ENCODE assay signal across 1 cellular context in the genomic region with DNA sequence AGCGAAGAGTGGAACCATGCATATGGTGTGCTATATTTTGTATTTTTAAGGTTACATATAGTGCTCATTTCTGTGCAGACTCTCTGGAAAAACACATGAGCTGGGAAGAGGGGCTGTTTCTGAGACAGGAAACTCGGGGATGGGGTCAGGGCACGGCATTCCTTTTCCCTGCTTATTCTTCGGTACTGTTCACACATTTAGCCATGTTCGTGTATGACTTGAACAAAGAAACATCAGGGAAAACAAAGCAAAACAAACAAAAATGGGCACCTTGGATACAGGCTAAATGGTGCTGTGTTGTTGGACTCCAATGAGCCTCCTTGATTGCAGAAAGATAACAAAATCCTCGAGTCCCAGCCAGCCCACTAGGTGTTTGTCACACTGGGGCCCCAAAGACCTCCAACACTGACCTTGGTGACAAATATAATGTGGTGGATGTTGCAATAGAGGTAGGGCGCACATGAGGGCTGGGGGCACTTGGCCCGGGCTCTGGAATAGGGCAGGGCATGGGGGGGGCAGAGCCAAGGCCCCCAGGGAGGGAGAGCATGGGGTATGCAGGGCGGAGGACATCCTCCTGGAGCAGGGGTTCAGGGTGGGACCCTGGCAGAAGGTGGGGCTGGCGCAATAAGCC.
TF ChIP-seq lines count a peak whose summit lies in the region.

No MANE protein-coding gene starts in this region.

TF ChIP-seq in HepG2, 621 proteins besides CTCF, POLR2A, EP300 and RAD21 (continued from another document and continues in another):
- TF ChIP-seq ZBED4 (CRISPR knock-in tag; IDR thresholded peaks at IDR 0.05; ENCODE audit: borderline replicate concordance) (no peak), KLF11 (CRISPR knock-in tag; IDR thresholded peaks at IDR 0.05) (peak; percentile 77; the same call in 1 of the 2 replicates), ZSCAN12 (CRISPR knock-in tag; IDR thresholded peaks at IDR 0.05) (no peak), ISX (CRISPR knock-in tag; conservative IDR thresholded peaks at IDR 0.05) (no peak), PCBP2 (optimal IDR thresholded peaks at IDR 0.05; ENCODE audit: low read depth, low read length, poor library complexity, severe bottlenecking) (no peak), ZNF30 (CRISPR knock-in tag; IDR thresholded peaks at IDR 0.05) (no peak), NFIC (IDR thresholded peaks at IDR 0.05; ENCODE audit: low read length) (no peak), GATAD2A (CRISPR knock-in tag; IDR thresholded peaks at IDR 0.05) (peak; percentile 89), FOSL2 (CRISPR knock-in tag; IDR thresholded peaks at IDR 0.05) (peak; percentile 66), DNMT1 (CRISPR knock-in tag; IDR thresholded peaks at IDR 0.05) (no peak), SYNCRIP (IDR thresholded peaks at IDR 0.05; ENCODE audit: insufficient read depth, low read depth, low read length) (no peak), TFDP2 (CRISPR knock-in tag; IDR thresholded peaks at IDR 0.05) (no peak), ZNF615 (CRISPR knock-in tag; IDR thresholded peaks at IDR 0.05; ENCODE audit: borderline replicate concordance) (no peak), NR0B2 (CRISPR knock-in tag; IDR thresholded peaks at IDR 0.05) (no peak), MAFF (IDR thresholded peaks at IDR 0.05; ENCODE audit: low read depth, low read length) (no peak), MAX (IDR thresholded peaks at IDR 0.05) (0 out of 2 replicates have a peak, but pooled peaks have one; percentile 33), HOXD1 (CRISPR knock-in tag; IDR thresholded peaks at IDR 0.05) (no peak), KLF6 (CRISPR knock-in tag; IDR thresholded peaks at IDR 0.05) (0 out of 2 replicates have a peak, but pooled peaks have one; percentile 47), ZKSCAN1 (IDR thresholded peaks at IDR 0.05; ENCODE audit: low read length) (no peak), ZNF557 (CRISPR knock-in tag; IDR thresholded peaks at IDR 0.05) (no peak), BCLAF1 (IDR thresholded peaks at IDR 0.05) (no peak), SRY (CRISPR knock-in tag; IDR thresholded peaks at IDR 0.05) (no peak), HHEX (CRISPR knock-in tag; IDR thresholded peaks at IDR 0.05) (peak; percentile 80), HOXA7 (CRISPR knock-in tag; IDR thresholded peaks at IDR 0.05) (no peak), NAIF1 (CRISPR knock-in tag; IDR thresholded peaks at IDR 0.05; ENCODE audit: borderline replicate concordance) (no peak), ZNF232 (CRISPR knock-in tag; IDR thresholded peaks at IDR 0.05; ENCODE audit: borderline replicate concordance) (0 out of 2 replicates have a peak, but pooled peaks have one; percentile 22), NFATC3 (CRISPR knock-in tag; IDR thresholded peaks at IDR 0.05) (no peak), ZKSCAN5 (CRISPR knock-in tag; IDR thresholded peaks at IDR 0.05) (no peak)
- TF ChIP-seq, protein P1, sequence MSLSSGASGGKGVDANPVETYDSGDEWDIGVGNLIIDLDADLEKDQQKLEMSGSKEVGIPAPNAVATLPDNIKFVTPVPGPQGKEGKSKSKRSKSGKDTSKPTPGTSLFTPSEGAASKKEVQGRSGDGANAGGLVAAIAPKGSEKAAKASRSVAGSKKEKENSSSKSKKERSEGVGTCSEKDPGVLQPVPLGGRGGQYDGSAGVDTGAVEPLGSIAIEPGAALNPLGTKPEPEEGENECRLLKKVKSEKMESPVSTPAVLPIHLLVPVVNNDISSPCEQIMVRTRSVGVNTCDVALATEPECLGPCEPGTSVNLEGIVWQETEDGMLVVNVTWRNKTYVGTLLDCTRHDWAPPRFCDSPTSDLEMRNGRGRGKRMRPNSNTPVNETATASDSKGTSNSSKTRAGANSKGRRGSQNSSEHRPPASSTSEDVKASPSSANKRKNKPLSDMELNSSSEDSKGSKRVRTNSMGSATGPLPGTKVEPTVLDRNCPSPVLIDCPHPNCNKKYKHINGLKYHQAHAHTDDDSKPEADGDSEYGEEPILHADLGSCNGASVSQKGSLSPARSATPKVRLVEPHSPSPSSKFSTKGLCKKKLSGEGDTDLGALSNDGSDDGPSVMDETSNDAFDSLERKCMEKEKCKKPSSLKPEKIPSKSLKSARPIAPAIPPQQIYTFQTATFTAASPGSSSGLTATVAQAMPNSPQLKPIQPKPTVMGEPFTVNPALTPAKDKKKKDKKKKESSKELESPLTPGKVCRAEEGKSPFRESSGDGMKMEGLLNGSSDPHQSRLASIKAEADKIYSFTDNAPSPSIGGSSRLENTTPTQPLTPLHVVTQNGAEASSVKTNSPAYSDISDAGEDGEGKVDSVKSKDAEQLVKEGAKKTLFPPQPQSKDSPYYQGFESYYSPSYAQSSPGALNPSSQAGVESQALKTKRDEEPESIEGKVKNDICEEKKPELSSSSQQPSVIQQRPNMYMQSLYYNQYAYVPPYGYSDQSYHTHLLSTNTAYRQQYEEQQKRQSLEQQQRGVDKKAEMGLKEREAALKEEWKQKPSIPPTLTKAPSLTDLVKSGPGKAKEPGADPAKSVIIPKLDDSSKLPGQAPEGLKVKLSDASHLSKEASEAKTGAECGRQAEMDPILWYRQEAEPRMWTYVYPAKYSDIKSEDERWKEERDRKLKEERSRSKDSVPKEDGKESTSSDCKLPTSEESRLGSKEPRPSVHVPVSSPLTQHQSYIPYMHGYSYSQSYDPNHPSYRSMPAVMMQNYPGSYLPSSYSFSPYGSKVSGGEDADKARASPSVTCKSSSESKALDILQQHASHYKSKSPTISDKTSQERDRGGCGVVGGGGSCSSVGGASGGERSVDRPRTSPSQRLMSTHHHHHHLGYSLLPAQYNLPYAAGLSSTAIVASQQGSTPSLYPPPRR (CRISPR knock-in tag; IDR thresholded peaks at IDR 0.05; ENCODE audit: borderline replicate concordance): peak; percentile 79
- TF ChIP-seq, protein P2, sequence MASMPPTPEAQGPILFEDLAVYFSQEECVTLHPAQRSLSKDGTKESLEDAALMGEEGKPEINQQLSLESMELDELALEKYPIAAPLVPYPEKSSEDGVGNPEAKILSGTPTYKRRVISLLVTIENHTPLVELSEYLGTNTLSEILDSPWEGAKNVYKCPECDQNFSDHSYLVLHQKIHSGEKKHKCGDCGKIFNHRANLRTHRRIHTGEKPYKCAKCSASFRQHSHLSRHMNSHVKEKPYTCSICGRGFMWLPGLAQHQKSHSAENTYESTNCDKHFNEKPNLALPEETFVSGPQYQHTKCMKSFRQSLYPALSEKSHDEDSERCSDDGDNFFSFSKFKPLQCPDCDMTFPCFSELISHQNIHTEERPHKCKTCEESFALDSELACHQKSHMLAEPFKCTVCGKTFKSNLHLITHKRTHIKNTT (CRISPR knock-in tag; IDR thresholded peaks at IDR 0.05): no peak
- TF ChIP-seq, protein P3, sequence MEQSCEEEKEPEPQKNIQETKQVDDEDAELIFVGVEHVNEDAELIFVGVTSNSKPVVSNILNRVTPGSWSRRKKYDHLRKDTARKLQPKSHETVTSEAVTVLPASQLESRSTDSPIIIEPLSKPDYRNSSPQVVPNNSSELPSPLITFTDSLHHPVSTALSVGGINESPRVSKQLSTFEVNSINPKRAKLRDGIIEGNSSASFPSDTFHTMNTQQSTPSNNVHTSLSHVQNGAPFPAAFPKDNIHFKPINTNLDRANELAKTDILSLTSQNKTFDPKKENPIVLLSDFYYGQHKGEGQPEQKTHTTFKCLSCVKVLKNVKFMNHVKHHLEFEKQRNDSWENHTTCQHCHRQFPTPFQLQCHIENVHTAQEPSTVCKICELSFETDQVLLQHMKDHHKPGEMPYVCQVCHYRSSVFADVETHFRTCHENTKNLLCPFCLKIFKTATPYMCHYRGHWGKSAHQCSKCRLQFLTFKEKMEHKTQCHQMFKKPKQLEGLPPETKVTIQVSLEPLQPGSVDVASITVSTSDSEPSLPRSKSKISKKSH (CRISPR knock-in tag; IDR thresholded peaks at IDR 0.05; ENCODE audit: borderline replicate concordance): no peak
- TF ChIP-seq, protein P4, sequence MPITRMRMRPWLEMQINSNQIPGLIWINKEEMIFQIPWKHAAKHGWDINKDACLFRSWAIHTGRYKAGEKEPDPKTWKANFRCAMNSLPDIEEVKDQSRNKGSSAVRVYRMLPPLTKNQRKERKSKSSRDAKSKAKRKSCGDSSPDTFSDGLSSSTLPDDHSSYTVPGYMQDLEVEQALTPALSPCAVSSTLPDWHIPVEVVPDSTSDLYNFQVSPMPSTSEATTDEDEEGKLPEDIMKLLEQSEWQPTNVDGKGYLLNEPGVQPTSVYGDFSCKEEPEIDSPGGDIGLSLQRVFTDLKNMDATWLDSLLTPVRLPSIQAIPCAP (CRISPR knock-in tag; IDR thresholded peaks at IDR 0.05; ENCODE audit: low read depth): no peak
- TF ChIP-seq, protein P5, sequence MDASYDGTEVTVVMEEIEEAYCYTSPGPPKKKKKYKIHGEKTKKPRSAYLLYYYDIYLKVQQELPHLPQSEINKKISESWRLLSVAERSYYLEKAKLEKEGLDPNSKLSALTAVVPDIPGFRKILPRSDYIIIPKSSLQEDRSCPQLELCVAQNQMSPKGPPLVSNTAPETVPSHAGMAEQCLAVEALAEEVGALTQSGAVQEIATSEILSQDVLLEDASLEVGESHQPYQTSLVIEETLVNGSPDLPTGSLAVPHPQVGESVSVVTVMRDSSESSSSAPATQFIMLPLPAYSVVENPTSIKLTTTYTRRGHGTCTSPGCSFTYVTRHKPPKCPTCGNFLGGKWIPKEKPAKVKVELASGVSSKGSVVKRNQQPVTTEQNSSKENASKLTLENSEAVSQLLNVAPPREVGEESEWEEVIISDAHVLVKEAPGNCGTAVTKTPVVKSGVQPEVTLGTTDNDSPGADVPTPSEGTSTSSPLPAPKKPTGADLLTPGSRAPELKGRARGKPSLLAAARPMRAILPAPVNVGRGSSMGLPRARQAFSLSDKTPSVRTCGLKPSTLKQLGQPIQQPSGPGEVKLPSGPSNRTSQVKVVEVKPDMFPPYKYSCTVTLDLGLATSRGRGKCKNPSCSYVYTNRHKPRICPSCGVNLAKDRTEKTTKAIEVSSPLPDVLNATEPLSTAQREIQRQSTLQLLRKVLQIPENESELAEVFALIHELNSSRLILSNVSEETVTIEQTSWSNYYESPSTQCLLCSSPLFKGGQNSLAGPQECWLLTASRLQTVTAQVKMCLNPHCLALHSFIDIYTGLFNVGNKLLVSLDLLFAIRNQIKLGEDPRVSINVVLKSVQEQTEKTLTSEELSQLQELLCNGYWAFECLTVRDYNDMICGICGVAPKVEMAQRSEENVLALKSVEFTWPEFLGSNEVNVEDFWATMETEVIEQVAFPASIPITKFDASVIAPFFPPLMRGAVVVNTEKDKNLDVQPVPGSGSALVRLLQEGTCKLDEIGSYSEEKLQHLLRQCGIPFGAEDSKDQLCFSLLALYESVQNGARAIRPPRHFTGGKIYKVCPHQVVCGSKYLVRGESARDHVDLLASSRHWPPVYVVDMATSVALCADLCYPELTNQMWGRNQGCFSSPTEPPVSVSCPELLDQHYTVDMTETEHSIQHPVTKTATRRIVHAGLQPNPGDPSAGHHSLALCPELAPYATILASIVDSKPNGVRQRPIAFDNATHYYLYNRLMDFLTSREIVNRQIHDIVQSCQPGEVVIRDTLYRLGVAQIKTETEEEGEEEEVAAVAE (CRISPR knock-in tag; IDR thresholded peaks at IDR 0.05; ENCODE audit: borderline replicate concordance): no peak
